Comparison of ENCODE assay signal across 30 cellular contexts in genomic region chr11:107176148-107177105, GRCh38.
"Had no signal": no experiment of that assay in that cellular context is flagged by ENCODE, and none has a peak within 500 bp of the region (broad histone marks: within the 10 kb centered on the region; RNA-seq: fewer than 3 reads in every experiment).

No MANE protein-coding gene starts in this region.

- H3K4me1 ChIP-seq: colonic mucosa, gastrocnemius medialis, left lung, pancreas, prostate gland, right atrium auricular region, thyroid gland, vagina had no signal

- H3K4me3 Mint-ChIP-seq: dendritic cell treated with granulocyte-macrophage colony-stimulating factor and Interleukin-4, amounts not matched to agents 40 ng/mL and 50 ng/mL, for 4 days; endodermal cell; naive thymus-derived CD8-positive, alpha-beta T cell; nephron progenitor cell; stimulated activated naive CD8-positive, alpha-beta T cell treated with anti-CD3 and anti-CD28 coated beads, Interleukin-15, amount 100 ng/mL, for 72 hours had no signal

- H3K27ac ChIP-seq: colonic mucosa, epithelial cell of prostate, gastrocnemius medialis, hepatocyte, left lung, neutrophil, pancreas, prostate gland, right atrium auricular region, thyroid gland, vagina had no signal

- H3K9me3 ChIP-seq: colonic mucosa, gastrocnemius medialis, neutrophil, pancreas, prostate gland, right atrium auricular region, thyroid gland, vagina had no signal

- H3K4me3 ChIP-seq: colonic mucosa, gastrocnemius medialis, hepatocyte, left lung, pancreas, prostate gland, right atrium auricular region, thyroid gland, vagina had no signal

- H3K27me3 ChIP-seq: colonic mucosa, gastrocnemius medialis, hepatocyte, left lung, neutrophil, pancreas, right atrium auricular region, thyroid gland, vagina had no signal

- H3K9me3 Mint-ChIP-seq: endodermal cell, nephron progenitor cell had no signal

- H3K27ac Mint-ChIP-seq: dendritic cell treated with granulocyte-macrophage colony-stimulating factor and Interleukin-4, amounts not matched to agents 40 ng/mL and 50 ng/mL, for 4 days; endodermal cell; nephron progenitor cell; stimulated activated naive CD8-positive, alpha-beta T cell treated with anti-CD3 and anti-CD28 coated beads, Interleukin-15, amount 100 ng/mL, for 72 hours had no signal

- H3K36me3 ChIP-seq: colonic mucosa, gastrocnemius medialis, left lung, neutrophil, pancreas, prostate gland, right atrium auricular region, thyroid gland, vagina had no signal

- H3K4me1 Mint-ChIP-seq: endodermal cell; naive thymus-derived CD8-positive, alpha-beta T cell; nephron progenitor cell; stimulated activated naive CD8-positive, alpha-beta T cell treated with anti-CD3 and anti-CD28 coated beads, Interleukin-15, amount 100 ng/mL, for 72 hours had no signal

- ATAC-seq: esophagus mucosa; gastrocnemius medialis; left cardiac atrium; left lung; naive thymus-derived CD8-positive, alpha-beta T cell; pancreas; stimulated activated naive CD8-positive, alpha-beta T cell treated with anti-CD3 and anti-CD28 coated beads, Interleukin-15, amount 100 ng/mL, for 72 hours had no signal

- DNase-seq: colonic mucosa; effector CD8-positive, alpha-beta T cell; endodermal cell; foreskin fibroblast; gastrocnemius medialis; head of caudate nucleus; left cardiac atrium; mammary epithelial cell; mesendoderm; naive thymus-derived CD8-positive, alpha-beta T cell; nephron progenitor cell; small intestine; stimulated activated CD4-positive, alpha-beta T cell treated with anti-CD3 and anti-CD28 coated beads, Interleukin-12 subunit alpha, Interleukin-12 subunit beta, amount 100 ng/mL, for 4 hours; stimulated activated CD4-positive, alpha-beta T cell treated with anti-CD3 and anti-CD28 coated beads, Interleukin-1b, Interleukin-23, amount 100 ng/mL, for 48 hours; stimulated activated CD4-positive, alpha-beta T cell treated with anti-CD3 and anti-CD28 coated beads, Interleukin-4, amount 100 ng/mL, for 1 hour; stimulated activated CD8-positive, alpha-beta memory T cell treated with anti-CD3 and anti-CD28 coated beads, Interleukin-4, amount 100 ng/mL, for 48 hours; stimulated activated naive CD4-positive, alpha-beta T cell; stimulated activated naive CD8-positive, alpha-beta T cell treated with anti-CD3 and anti-CD28 coated beads, Interleukin-15, amount 100 ng/mL, for 72 hours; thyroid gland; trophoblast cell had no signal

- H3K27me3 Mint-ChIP-seq: dendritic cell treated with granulocyte-macrophage colony-stimulating factor and Interleukin-4, amounts not matched to agents 40 ng/mL and 50 ng/mL, for 4 days; naive thymus-derived CD8-positive, alpha-beta T cell; stimulated activated naive CD8-positive, alpha-beta T cell treated with anti-CD3 and anti-CD28 coated beads, Interleukin-15, amount 100 ng/mL, for 72 hours had no signal
